Comparison of ENCODE assay signal across 30 cellular contexts in genomic region chr10:130844264-130844761, GRCh38.
"Had no signal": no experiment of that assay in that cellular context is flagged by ENCODE, and none has a peak within 500 bp of the region (broad histone marks: within the 10 kb centered on the region; RNA-seq: fewer than 3 reads in every experiment).

No MANE protein-coding gene starts in this region.

- H3K36me3 ChIP-seq: esophagus muscularis mucosa, gastroesophageal sphincter, heart right ventricle, left lung, neural progenitor cell, stomach, thyroid gland, upper lobe of left lung, uterus had no signal

- H3K27me3 ChIP-seq: esophagus muscularis mucosa, foreskin keratinocyte, neural progenitor cell, stomach, thyroid gland, upper lobe of left lung, uterus had no signal

- H3K4me3 ChIP-seq: coronary artery, esophagus muscularis mucosa, gastroesophageal sphincter, heart right ventricle, left lung, mucosa of descending colon, neural progenitor cell, smooth muscle cell, stomach, thyroid gland, upper lobe of left lung, uterus had no signal

- DNase-seq: dermis blood vessel endothelial cell; effector memory CD4-positive, alpha-beta T cell; foreskin keratinocyte; heart right ventricle; hippocampal formation; left cardiac atrium; left lung; mesenchymal stem cell; mucosa of descending colon; naive B cell; nucleus accumbens; retina; stimulated activated CD4-positive, alpha-beta T cell treated with anti-CD3 and anti-CD28 coated beads, Interleukin-12 subunit alpha, Interleukin-12 subunit beta, amount 100 ng/mL, for 4 hours; stimulated activated CD4-positive, alpha-beta T cell treated with anti-CD3 and anti-CD28 coated beads, Interleukin-1b, Interleukin-23, amount 100 ng/mL, for 48 hours; stimulated activated CD4-positive, alpha-beta T cell treated with anti-CD3 and anti-CD28 coated beads, Interleukin-4, amount 100 ng/mL, for 1 hour; stimulated activated CD8-positive, alpha-beta memory T cell treated with anti-CD3 and anti-CD28 coated beads, Interleukin-4, amount 100 ng/mL, for 48 hours; stimulated activated naive CD4-positive, alpha-beta T cell treated with Interleukin-2 at 50 U/mL for 16 hours; stomach; thyroid gland; upper lobe of left lung; uterus had no signal

- H3K9me3 ChIP-seq: heart right ventricle, left lung, stomach, thyroid gland, upper lobe of left lung, uterus had no signal

- H3K4me2 ChIP-seq: neural progenitor cell, smooth muscle cell had no signal

- ATAC-seq: foreskin keratinocyte; gastroesophageal sphincter; heart right ventricle; left cardiac atrium; left lung; mucosa of descending colon; natural killer cell treated with Interleukin-12 subunit alpha and Interleukin-12 subunit beta and Interleukin-15 and Interleukin-18, amount 100 ng/mL, for 72 hours; sciatic nerve had no signal

- H3K4me1 ChIP-seq: esophagus muscularis mucosa, foreskin keratinocyte, gastroesophageal sphincter, heart right ventricle, left lung, stomach, thyroid gland, upper lobe of left lung, uterus had no signal

- H3K9ac ChIP-seq: neural progenitor cell had no signal

- FAIRE-seq: endothelial cell of umbilical vein, islet of Langerhans had no signal

- H3K27ac ChIP-seq: coronary artery, esophagus muscularis mucosa, foreskin keratinocyte, gastroesophageal sphincter, heart right ventricle, left lung, neural progenitor cell, stomach, thyroid gland, upper lobe of left lung, uterus had no signal

- H2AFZ ChIP-seq: neural progenitor cell had no signal
